17 cellular contexts compared by ENCODE assay signal in genomic region chr18:48657446-48658120, GRCh38.
DNase-seq lines count a peak whose midpoint lies in the region; ATAC-seq and TF ChIP-seq lines count a peak whose summit lies in the region.
"Had no signal": no experiment of that assay in that cellular context is flagged by ENCODE, and none has a peak within 500 bp of the region (broad histone marks: within the 10 kb centered on the region; RNA-seq: fewer than 3 reads in every experiment).

No MANE protein-coding gene starts in this region.

- no peak for ATAC-seq in HG02870 (IDR thresholded peaks at IDR 0.05; ENCODE audit: unreplicated experiment)
- ATAC-seq: activated naive CD4-positive, alpha-beta T cell treated with anti-CD3 and anti-CD28 coated beads, Interleukin-2, amount 50 U/mL, for 72 hours; Panc1 had no signal

- TF ChIP-seq CTCF in RWPE1 (conservative IDR thresholded peaks at IDR 0.05; ENCODE audit: low read depth), result no peak

- CTCF ChIA-PET in RWPE1 (lab: Yijun Ruan, JAX), result no interaction called here

- POLR2A ChIA-PET in RWPE1 (lab: Yijun Ruan, JAX; ENCODE audit: low non-redundant PET), result no interaction called here

- peak overlapping the region; percentile 12; the same call in 1 of the 2 replicates for H3K27ac ChIP-seq in RWPE1
- H3K27ac ChIP-seq: C4-2B had no signal

- no peak for DNase-seq in RWPE1 (ENCODE audit: low spot score)
- DNase-seq in dermis blood vessel endothelial cell, result peak; percentile 27
- DNase-seq in left kidney (ENCODE audit: low read depth, low spot score), result peak; percentile 18
- DNase-seq in smooth muscle cell of the brain vasculature (ENCODE audit: low read depth, low spot score), result peak; percentile 78
- DNase-seq in stimulated activated CD4-positive, alpha-beta T cell treated with anti-CD3 and anti-CD28 coated beads, Interleukin-2, amount 100 ng/mL, for 24 hours, result no peak
- DNase-seq in AG08395 (ENCODE audit: low spot score), result no peak
- DNase-seq in T-helper 1 cell, result no peak
- DNase-seq: activated T-cell treated with anti-CD3 and anti-CD28 coated beads, Interleukin-2, amount 50 U/mL, for 1 hour; glutamatergic neuron; HFFc6; mesendoderm; NCI-H187 treated with DMSO at 0.1 percent for 48 hours; NCI-H748 treated with DMSO at 0.1 percent for 48 hours had no signal

Comparison
In these comparisons a context has a peak if more than half of its experiments do, and no peak if none do; other contexts are left out.
1. DNase-seq: peak in dermis blood vessel endothelial cell (single experiment), left kidney (single experiment) and smooth muscle cell of the brain vasculature (single experiment); none in RWPE1 (single experiment), stimulated activated CD4-positive, alpha-beta T cell treated with anti-CD3 and anti-CD28 coated beads, Interleukin-2, amount 100 ng/mL, for 24 hours (0 of 2), AG08395 (single experiment) and T-helper 1 cell (0 of 5).